18 cellular contexts compared by ENCODE assay signal in genomic region chr17:44905006-44906000, GRCh38. TPM values are rescaled to one million over a fixed set of nuclear protein-coding genes. Genes with fewer than 3 reads are reported as not detected.
DNase-seq lines count a peak whose midpoint lies in the region; ATAC-seq, FAIRE-seq and TF ChIP-seq lines count a peak whose summit lies in the region.
"Had no signal": no experiment of that assay in that cellular context is flagged by ENCODE, and none has a peak within 500 bp of the region (broad histone marks: within the 10 kb centered on the region; RNA-seq: fewer than 3 reads in every experiment).

No MANE protein-coding gene starts in this region.

- H2AK5ac ChIP-seq in H1 (ENCODE audit: low read depth, low read length) = no peak overlapping the region

- H3K79me1 ChIP-seq in H1 (ENCODE audit: low read depth, low read length) = no peaks in the 10 kb centered on the region

- POLR2A ChIA-PET in H1 (lab: Charles Lee; ENCODE audit: partially characterized antibody) = interaction anchor here (0.5 kb wide), 1 partner anchor 152 kb away, joined by 3 read pairs; no protein-coding TSS in a partner anchor

- TF ChIP-seq CTCF in CD14-positive monocyte (IDR thresholded peaks at IDR 0.05) (no peak), H1 (IDR thresholded peaks at IDR 0.05; ENCODE audit: control extremely low read depth in 1 of 3, insufficient read depth in 1 of 3, low read depth in 1 of 3, low read length in 3 of 3) (no peak), psoas muscle (IDR thresholded peaks at IDR 0.05) (no peak), MM.1S (IDR thresholded peaks at IDR 0.05; ENCODE audit: low read length) (no peak)

- no peak for TF ChIP-seq EP300 in H1 (IDR thresholded peaks at IDR 0.05; ENCODE audit: borderline replicate concordance in 1 of 2, low read depth in 2 of 2, low read length in 2 of 2)

- H3K36me3 Mint-ChIP-seq in CD14-positive monocyte = no peaks in the 10 kb centered on the region

- H3K4me1 ChIP-seq in H1 (replicated peaks in 1 of 4; ENCODE audit: control insufficient read depth in 3 of 4, insufficient read depth in 4 of 4, low read length in 3 of 4) (peaks cover 0 to 5% (median 0%) of the 10 kb centered on the region in 4 experiments; a peak in 2 of 7 replicates), muscle layer of duodenum (ENCODE audit: control insufficient read depth in 1 of 2, insufficient read depth in 2 of 2, low read length in 2 of 2) (peaks cover 7 to 16% of the 10 kb centered on the region in 2 donors), psoas muscle (peaks cover under 1% of the 10 kb centered on the region), MM.1S (ENCODE audit: low read length) (no peaks in the 10 kb centered on the region)

- no peak overlapping the region for H4K5ac ChIP-seq in H1 (ENCODE audit: insufficient read length, low read depth, low read length)

- no peak overlapping the region for H3K4me2 ChIP-seq in H1 (ENCODE audit: insufficient read depth in 1 of 2, low read depth in 2 of 2, low read length in 2 of 2)
- H3K4me2 ChIP-seq in MM.1S (ENCODE audit: low read depth, low read length) = no peak overlapping the region

- H3K4me3 Mint-ChIP-seq in CD14-positive monocyte = peak overlapping the region in 1 of 2 donors; percentile 76
- H3K4me3 Mint-ChIP-seq: activated naive CD4-positive, alpha-beta T cell treated with anti-CD3 and anti-CD28 coated beads for 36 hours had no signal

- H3K4me1 Mint-ChIP-seq in CD14-positive monocyte = peaks cover 45% of the 10 kb centered on the region

- ATAC-seq in psoas muscle = no peak
- ATAC-seq in GM21390 (IDR thresholded peaks at IDR 0.05; ENCODE audit: unreplicated experiment) = no peak
- ATAC-seq in GM21515 (IDR thresholded peaks at IDR 0.05; ENCODE audit: unreplicated experiment) = no peak
- ATAC-seq: stimulated activated naive CD8-positive, alpha-beta T cell treated with anti-CD3 and anti-CD28 coated beads, Interleukin-15, Interleukin-2, amounts not matched to agents 100 U/mL and 50 U/mL, for 24 hours had no signal

- H4K91ac ChIP-seq in H1 (replicated peaks; ENCODE audit: insufficient read length, low read length) = no peak overlapping the region

- H2BK12ac ChIP-seq in H1 (ENCODE audit: low read depth, low read length) = 0 out of 2 replicates have a peak overlapping the region, but pooled peaks have one; percentile 2

- no peak overlapping the region for H4K8ac ChIP-seq in H1 (ENCODE audit: extremely low read depth, insufficient read depth, low read length)

- H2BK120ac ChIP-seq in H1 (replicated peaks; ENCODE audit: low read depth, low read length) = no peak overlapping the region

- 89% methylated on average over 9 of the region's 9 CpGs; no CpG with 5 or more reads in 1 of the 2 experiments for WGBS in H1 (ENCODE audit: extremely low coverage in 1 of 2, insufficient coverage in 1 of 2, insufficient read length in 1 of 2, insufficient replicate concordance in 2 of 2, low coverage in 1 of 2, low lambda C conversion rate in 2 of 2, missing lambda C conversion rate in 1 of 2), 2 experiments
- 79 to 80% (median 80%) methylated on average over 9 of the region's 9 CpGs for WGBS in psoas muscle, 3 donors

- no peaks in the 10 kb centered on the region for H3K27me3 ChIP-seq in MG63
- H3K27me3 ChIP-seq in H1 (replicated peaks in 1 of 4; ENCODE audit: control insufficient read depth in 3 of 4, extremely low read depth in 1 of 4, insufficient read depth in 3 of 4, low read length in 3 of 4) = peaks cover 0 to under 1% (median 0%) of the 10 kb centered on the region in 4 experiments; a peak in 3 of 7 replicates
- no peaks in the 10 kb centered on the region for H3K27me3 ChIP-seq in muscle layer of duodenum (ENCODE audit: low read depth, low read length)
- H3K27me3 ChIP-seq in psoas muscle (ENCODE audit: insufficient read depth in 3 of 3, low read length in 2 of 3) = peaks cover 0 to 3% (median 0%) of the 10 kb centered on the region in 3 donors
- H3K27me3 ChIP-seq in MM.1S (replicated peaks; ENCODE audit: insufficient read depth, low read length) = peaks cover 57% of the 10 kb centered on the region

- H3K27me3 Mint-ChIP-seq in CD14-positive monocyte (ENCODE audit: low read depth in 3 of 3) = peaks cover 0 to 4% (median 0%) of the 10 kb centered on the region in 3 donors

- H3K18ac ChIP-seq in H1 (ENCODE audit: extremely low read depth, low read length) = no peak overlapping the region

- H3K4me3 ChIP-seq in MG63 = no peak overlapping the region
- H3K4me3 ChIP-seq in H1 (ENCODE audit: extremely low read depth in 1 of 4, insufficient read depth in 2 of 4, low read depth in 3 of 4, low read length in 4 of 4) = no peak overlapping the region
- H3K4me3 ChIP-seq in muscle layer of duodenum (ENCODE audit: low read depth in 1 of 2, low read length in 2 of 2) = no peak overlapping the region
- H3K4me3 ChIP-seq in psoas muscle = no peak overlapping the region
- H3K4me3 ChIP-seq in MM.1S (ENCODE audit: low read length) = no peak overlapping the region
- H3K4me3 ChIP-seq: esophagus muscularis mucosa had no signal

- H3K9me3 Mint-ChIP-seq in CD14-positive monocyte = peaks cover 0 to 2% (median 0%) of the 10 kb centered on the region in 7 donors
- H3K9me3 Mint-ChIP-seq: activated naive CD4-positive, alpha-beta T cell treated with anti-CD3 and anti-CD28 coated beads for 36 hours had no signal

- no peaks in the 10 kb centered on the region for H4K20me1 ChIP-seq in H1 (replicated peaks in 1 of 2; ENCODE audit: control insufficient read depth in 1 of 2, insufficient read depth in 2 of 2, low read length in 2 of 2)
- H4K20me1 ChIP-seq in MM.1S (ENCODE audit: insufficient read depth, low read length) = no peaks in the 10 kb centered on the region

- H3K9me3 ChIP-seq in MG63 (no peaks in the 10 kb centered on the region), H1 (ENCODE audit: insufficient read depth in 2 of 2, low read depth in 1 of 2, low read length in 1 of 2) (no peaks in the 10 kb centered on the region), muscle layer of duodenum (ENCODE audit: control insufficient read depth in 1 of 2, low read length in 2 of 2) (no peaks in the 10 kb centered on the region), psoas muscle (no peaks in the 10 kb centered on the region), MM.1S (replicated peaks; ENCODE audit: insufficient read depth, low read length) (no peaks in the 10 kb centered on the region)
- H3K9me3 ChIP-seq: esophagus muscularis mucosa had no signal

- H2AFZ ChIP-seq in H1 (ENCODE audit: low read length) = no peak overlapping the region
- H2AFZ ChIP-seq in MM.1S (ENCODE audit: low read length) = no peak overlapping the region

- no peaks in the 10 kb centered on the region for H3K23me2 ChIP-seq in H1 (ENCODE audit: low read depth, low read length)

- TF ChIP-seq POLR2A in H1 (IDR thresholded peaks at IDR 0.05; ENCODE audit: control extremely low read depth in 1 of 2, low read depth in 2 of 2, low read length in 2 of 2) = no peak

- TF ChIP-seq RAD21 in H1 (IDR thresholded peaks at IDR 0.05 in 1 of 2, conservative IDR thresholded peaks at IDR 0.05 in 1 of 2; ENCODE audit: low read depth in 2 of 2, low read length in 2 of 2) = no peak

- no peaks in the 10 kb centered on the region for H3F3A ChIP-seq in MM.1S (ENCODE audit: insufficient read depth, low read length)

- no peak overlapping the region for H3K14ac ChIP-seq in H1 (ENCODE audit: insufficient read length)

- H3K23ac ChIP-seq in H1 (ENCODE audit: insufficient read length) = no peak overlapping the region

- no peaks in the 10 kb centered on the region for H3K36me3 ChIP-seq in MG63
- H3K36me3 ChIP-seq in H1 (ENCODE audit: control insufficient read depth in 2 of 4, insufficient read depth in 4 of 4, low read length in 3 of 4) = no peaks in the 10 kb centered on the region
- H3K36me3 ChIP-seq in muscle layer of duodenum (ENCODE audit: control insufficient read depth in 1 of 2, insufficient read depth in 2 of 2, low read length in 2 of 2) = no peaks in the 10 kb centered on the region
- no peaks in the 10 kb centered on the region for H3K36me3 ChIP-seq in psoas muscle (ENCODE audit: insufficient read depth in 1 of 2, low read depth in 1 of 2)
- H3K36me3 ChIP-seq in MM.1S (replicated peaks; ENCODE audit: insufficient read depth, low read length) = no peaks in the 10 kb centered on the region
- H3K36me3 ChIP-seq: esophagus muscularis mucosa had no signal

- H3K9me2 ChIP-seq in MM.1S (replicated peaks; ENCODE audit: insufficient read depth, low read length) = no peaks in the 10 kb centered on the region

- CTCF ChIA-PET in H1 (lab: Charles Lee; ENCODE audit: partially characterized antibody) = interaction anchor here (0.9 to 4.5 kb wide), 7 partner anchors 14 to 126 kb away, joined by 3 to 24 read pairs (median 3); no protein-coding TSS in a partner anchor

- H2BK20ac ChIP-seq in H1 (ENCODE audit: low read length) = no peak overlapping the region

- H3K27ac Mint-ChIP-seq in CD14-positive monocyte = peak overlapping the region in 5 of 7 donors; percentile 7 to 75 (median 40)
- H3K27ac Mint-ChIP-seq: activated naive CD4-positive, alpha-beta T cell treated with anti-CD3 and anti-CD28 coated beads for 36 hours had no signal

- H3K56ac ChIP-seq in H1 (replicated peaks; ENCODE audit: insufficient read length, low read depth, low read length) = no peak overlapping the region

- no peak overlapping the region for H2BK15ac ChIP-seq in H1 (ENCODE audit: low read length)

- H3K27ac ChIP-seq in H1 (ENCODE audit: low read depth, low read length) = no peak overlapping the region
- peak overlapping the region; percentile 39 for H3K27ac ChIP-seq in muscle layer of duodenum (ENCODE audit: low read length)
- no peak overlapping the region for H3K27ac ChIP-seq in psoas muscle
- no peak overlapping the region for H3K27ac ChIP-seq in MM.1S (ENCODE audit: low read length)
- H3K27ac ChIP-seq: esophagus muscularis mucosa had no signal

- H2BK5ac ChIP-seq in H1 (ENCODE audit: low read depth, low read length) = no peak overlapping the region

- H3K9ac ChIP-seq in H1 (replicated peaks in 1 of 4; ENCODE audit: extremely low read depth in 1 of 4, low read depth in 3 of 4, low read length in 3 of 4) = no peak overlapping the region; a peak in 1 of 7 replicates
- H3K9ac ChIP-seq in MM.1S (ENCODE audit: low read length) = no peak overlapping the region

- H3K4ac ChIP-seq in H1 (replicated peaks; ENCODE audit: insufficient read length, low read depth, low read length) = no peak overlapping the region

- no peak for DNase-seq in CD14-positive monocyte (ENCODE audit: low spot score)
- peak; percentile 46 for DNase-seq in MG63
- no peak for DNase-seq in H1 (ENCODE audit: low read depth in 1 of 2, low spot score in 2 of 2)
- DNase-seq in psoas muscle = no peak
- DNase-seq in MM.1S = no peak
- DNase-seq: activated naive CD4-positive, alpha-beta T cell treated with anti-CD3 and anti-CD28 coated beads for 36 hours; central memory CD4-positive, alpha-beta T cell; GDM1; KG1; retina; SIG-M5; stimulated activated CD4-positive, alpha-beta T cell treated with anti-CD3 and anti-CD28 coated beads, Interleukin-4, amount 100 ng/mL, for 24 hours; stimulated activated naive CD8-positive, alpha-beta T cell treated with anti-CD3 and anti-CD28 coated beads, Interleukin-15, Interleukin-2, amounts not matched to agents 100 U/mL and 50 U/mL, for 24 hours had no signal

- H3K79me2 ChIP-seq in H1 (ENCODE audit: control insufficient read depth in 1 of 2, insufficient read depth in 2 of 2, low read length in 2 of 2) = no peaks in the 10 kb centered on the region
- no peaks in the 10 kb centered on the region for H3K79me2 ChIP-seq in MM.1S (ENCODE audit: low read length)

- FAIRE-seq in H1 (lab: Jason Lieb, UNC) = no peak

- intact Hi-C loops in CD14-positive monocyte (cut with micrococcal nuclease) = no loop called here
- intact Hi-C loops in psoas muscle (cut with DNase I) = no loop called here

RNA-seq across cellular contexts. Expression of gene EFTUD2, which starts 6.1 kb away (rescaled TPM):
- polyA plus RNA-seq in CD14-positive monocyte = 100 to 1,000 TPM; 104 to 144 TPM
- total RNA-seq in MG63 (2014; rRNA removed; shearing (Covaris generic); ENCODE audit: low replicate concordance) = 156 and 179 TPM in 2 replicates
- total RNA-seq in H1 (2021; fragmentation: NEBNext Ultra II Directional; extraction: Animal tissue kit (Norgen Biotek cat#: 25700)) = 174 and 195 TPM in 2 replicates
- 118 and 127 TPM in 2 replicates for polyA plus RNA-seq in H1 (2011; rRNA removed)
- polyA plus RNA-seq in H1 (2011; cell fraction: cytosol; rRNA removed) = 133 TPM
- polyA plus RNA-seq in H1 (2011; cell fraction: nucleus; rRNA removed) = 363 TPM
- polyA plus RNA-seq in H1 (2012, experiment 1 of 2) = 127 to 175 TPM (median 133 TPM) in 4 replicates
- 54.1 TPM for polyA plus RNA-seq in H1 (2012, experiment 2 of 2)
- 64.3 TPM for polyA plus RNA-seq in H1 (2013, experiment 1 of 2)
- 59.4 TPM for polyA plus RNA-seq in H1 (2013, experiment 2 of 2)
- 417 and 449 TPM in 2 replicates for polyA minus RNA-seq in H1 (2011; rRNA and poly(A)+ RNA removed)
- 92.7 TPM for polyA minus RNA-seq in H1 (2011; cell fraction: cytosol; rRNA and poly(A)+ RNA removed)
- 129 TPM for polyA minus RNA-seq in H1 (2011; cell fraction: nucleus; rRNA and poly(A)+ RNA removed)
- 100 to 1,000 TPM in 3 of 4 donors, 10 to 100 TPM in 1; 73.7 to 114 (median 103) TPM for total RNA-seq in psoas muscle
- polyA plus RNA-seq in psoas muscle = 100 to 1,000 TPM in 1 of 3 donors, 10 to 100 TPM in 2; 46.0 to 102 (median 78.7) TPM

RNA-seq across cellular contexts. Expression of gene GFAP, which starts 10.0 kb away (rescaled TPM):
- polyA plus RNA-seq in CD14-positive monocyte = under 1 TPM; 0.18 to 0.33 TPM
- total RNA-seq in MG63 (2014; rRNA removed; shearing (Covaris generic); ENCODE audit: low replicate concordance) = 5.0 TPM in 1 of 2 replicates, not detected in the other
- 1.3 and 1.6 TPM in 2 replicates for total RNA-seq in H1 (2021; fragmentation: NEBNext Ultra II Directional; extraction: Animal tissue kit (Norgen Biotek cat#: 25700))
- polyA plus RNA-seq in H1 (2011; rRNA removed) = 1.5 and 2.4 TPM in 2 replicates
- polyA plus RNA-seq in H1 (2011; cell fraction: cytosol; rRNA removed) = 2.4 TPM
- 2.7 TPM for polyA plus RNA-seq in H1 (2011; cell fraction: nucleus; rRNA removed)
- polyA plus RNA-seq in H1 (2012, experiment 1 of 2) = 0.75 to 2.3 TPM (median 2.0 TPM) in 4 replicates
- 1.8 TPM for polyA plus RNA-seq in H1 (2012, experiment 2 of 2)
- 1.3 TPM for polyA plus RNA-seq in H1 (2013, experiment 1 of 2)
- polyA plus RNA-seq in H1 (2013, experiment 2 of 2) = 0.98 TPM
- 0.13 and 0.66 TPM in 2 replicates for polyA minus RNA-seq in H1 (2011; rRNA and poly(A)+ RNA removed)
- polyA minus RNA-seq in H1 (2011; cell fraction: cytosol; rRNA and poly(A)+ RNA removed) = not detected
- 1.2 TPM for polyA minus RNA-seq in H1 (2011; cell fraction: nucleus; rRNA and poly(A)+ RNA removed)
- under 1 TPM in 1 of 4 donors, not detected in 3; 0.54 TPM for total RNA-seq in psoas muscle
- under 1 TPM; 0.11 to 0.52 (median 0.34) TPM for polyA plus RNA-seq in psoas muscle
- total RNA-seq: activated naive CD4-positive, alpha-beta T cell treated with anti-CD3 and anti-CD28 coated beads for 36 hours had no signal

RNA-seq across cellular contexts. Expression of gene KIF18B, which starts 42.3 kb away (rescaled TPM):
- polyA plus RNA-seq in CD14-positive monocyte = not detected
- total RNA-seq in MG63 (2014; rRNA removed; shearing (Covaris generic); ENCODE audit: low replicate concordance) = 10.9 and 21.6 TPM in 2 replicates
- 58.1 and 59.4 TPM in 2 replicates for total RNA-seq in H1 (2021; fragmentation: NEBNext Ultra II Directional; extraction: Animal tissue kit (Norgen Biotek cat#: 25700))
- 39.0 and 51.1 TPM in 2 replicates for polyA plus RNA-seq in H1 (2011; rRNA removed)
- 35.6 TPM for polyA plus RNA-seq in H1 (2011; cell fraction: cytosol; rRNA removed)
- 109 TPM for polyA plus RNA-seq in H1 (2011; cell fraction: nucleus; rRNA removed)
- polyA plus RNA-seq in H1 (2012, experiment 1 of 2) = 31.0 to 37.4 TPM (median 33.7 TPM) in 4 replicates
- polyA plus RNA-seq in H1 (2012, experiment 2 of 2) = 20.8 TPM
- polyA plus RNA-seq in H1 (2013, experiment 1 of 2) = 26.2 TPM
- polyA plus RNA-seq in H1 (2013, experiment 2 of 2) = 24.0 TPM
- 31.5 and 40.2 TPM in 2 replicates for polyA minus RNA-seq in H1 (2011; rRNA and poly(A)+ RNA removed)
- polyA minus RNA-seq in H1 (2011; cell fraction: cytosol; rRNA and poly(A)+ RNA removed) = 30.2 TPM
- 55.8 TPM for polyA minus RNA-seq in H1 (2011; cell fraction: nucleus; rRNA and poly(A)+ RNA removed)
- under 1 TPM in 3 of 4 donors, not detected in 1; 0.07 to 0.17 (median 0.11) TPM for total RNA-seq in psoas muscle
- polyA plus RNA-seq in psoas muscle = under 1 TPM in 2 of 3 donors, not detected in 1; 0.01 to 0.03 TPM

RNA-seq across cellular contexts. Expression of gene HIGD1B, which starts 57.6 kb away (rescaled TPM):
- polyA plus RNA-seq in CD14-positive monocyte = not detected
- total RNA-seq in MG63 (2014; rRNA removed; shearing (Covaris generic); ENCODE audit: low replicate concordance) = not detected in 2 replicates
- not detected in 2 replicates for total RNA-seq in H1 (2021; fragmentation: NEBNext Ultra II Directional; extraction: Animal tissue kit (Norgen Biotek cat#: 25700))
- not detected in 2 replicates for polyA plus RNA-seq in H1 (2011; rRNA removed)
- not detected for polyA plus RNA-seq in H1 (2011; cell fraction: cytosol; rRNA removed)
- polyA plus RNA-seq in H1 (2011; cell fraction: nucleus; rRNA removed) = not detected
- polyA plus RNA-seq in H1 (2012, experiment 1 of 2) = not detected in 4 replicates
- not detected for polyA plus RNA-seq in H1 (2012, experiment 2 of 2)
- not detected for polyA plus RNA-seq in H1 (2013, experiment 1 of 2)
- polyA plus RNA-seq in H1 (2013, experiment 2 of 2) = not detected
- not detected in 2 replicates for polyA minus RNA-seq in H1 (2011; rRNA and poly(A)+ RNA removed)
- not detected for polyA minus RNA-seq in H1 (2011; cell fraction: cytosol; rRNA and poly(A)+ RNA removed)
- not detected for polyA minus RNA-seq in H1 (2011; cell fraction: nucleus; rRNA and poly(A)+ RNA removed)
- 10 to 100 TPM in 1 of 4 donors, 1 to 10 TPM in 3; 4.6 to 17.9 (median 6.7) TPM for total RNA-seq in psoas muscle
- polyA plus RNA-seq in psoas muscle = 10 to 100 TPM in 2 of 3 donors, 1 to 10 TPM in 1; 10.0 to 14.2 (median 13.1) TPM
- total RNA-seq: activated naive CD4-positive, alpha-beta T cell treated with anti-CD3 and anti-CD28 coated beads for 36 hours had no signal
- polyA plus RNA-seq: BJ had no signal
